ENCODE assay signal across 8 cellular contexts in the genomic region with DNA sequence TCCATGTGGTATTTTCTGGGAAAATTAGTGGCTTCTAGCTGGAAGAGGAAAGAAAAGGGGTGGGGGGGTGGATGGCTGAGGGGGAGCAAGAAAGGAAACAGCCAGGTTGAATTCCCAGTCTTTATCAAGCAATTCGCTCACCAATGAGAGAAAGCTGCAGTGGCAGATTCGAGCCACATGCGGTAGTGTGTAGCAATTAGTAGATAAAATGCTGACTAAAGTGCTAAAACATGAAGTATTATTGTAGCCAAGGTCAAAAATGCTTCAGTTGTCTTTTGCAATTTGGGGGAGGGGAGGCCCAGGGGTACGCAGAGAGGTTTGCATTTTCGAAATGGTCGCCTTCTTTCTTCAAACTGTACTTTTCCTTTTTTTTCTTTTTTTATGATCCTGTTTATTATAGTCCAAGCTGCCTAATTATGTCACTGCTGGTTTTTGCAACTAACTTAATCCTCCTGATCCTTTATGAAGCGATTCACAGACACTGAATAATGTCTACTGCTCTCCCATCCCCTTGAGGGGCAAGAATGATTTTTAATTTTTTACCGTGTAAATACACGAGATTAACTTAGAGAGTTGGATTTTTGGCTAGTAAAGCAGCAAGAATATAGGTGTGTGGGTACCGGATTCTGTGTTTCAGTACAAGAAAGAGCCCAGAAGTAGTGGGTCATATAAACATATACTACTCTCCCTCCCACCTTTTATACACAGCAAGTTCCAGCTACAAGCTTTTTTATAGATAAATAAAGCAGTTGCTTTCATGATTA. TPM values are rescaled to one million over a fixed set of nuclear protein-coding genes. Genes with fewer than 3 reads are reported as not detected.
DNase-seq lines count a peak whose midpoint lies in the region; ATAC-seq and TF ChIP-seq lines count a peak whose summit lies in the region.

No MANE protein-coding gene starts in this region.

- peak overlapping the region; percentile 88 for H3K4me3 ChIP-seq in Jurkat, Clone E6-1 (ENCODE audit: low read length)
- H3K4me3 ChIP-seq in heart right ventricle (peak overlapping the region in 9 of 10 donors; percentile 30 to 56 (median 46)), osteoblast (ENCODE audit: insufficient read depth, low read length) (peak overlapping the region; percentile 69)

- ATAC-seq in heart right ventricle (peak; percentile 45 to 64 (median 58)), HG03196 (IDR thresholded peaks at IDR 0.05; ENCODE audit: unreplicated experiment) (no peak)

- no peaks in the 10 kb centered on the region for H3K36me3 ChIP-seq in heart right ventricle
- H3K36me3 ChIP-seq in osteoblast (ENCODE audit: insufficient read depth, low read length), result no peaks in the 10 kb centered on the region

- peaks cover 45% of the 10 kb centered on the region for H3K4me1 Mint-ChIP-seq in activated naive CD8-positive, alpha-beta T cell (ENCODE audit: low read depth)

- no peaks in the 10 kb centered on the region for H3K9me3 ChIP-seq in heart right ventricle
- H3K9me3 ChIP-seq in osteoblast (ENCODE audit: low read depth, low read length), result no peaks in the 10 kb centered on the region

- peak overlapping the region; percentile 81 for H3K4me3 Mint-ChIP-seq in activated naive CD8-positive, alpha-beta T cell

- H3K27me3 ChIP-seq in heart right ventricle (no peaks in the 10 kb centered on the region), osteoblast (ENCODE audit: insufficient read depth, low read length) (no peaks in the 10 kb centered on the region)

- peaks cover 16% of the 10 kb centered on the region for H3K79me2 ChIP-seq in osteoblast (ENCODE audit: insufficient read depth, low read length)

- H4K20me1 ChIP-seq in osteoblast (ENCODE audit: insufficient read depth, low read length), result no peaks in the 10 kb centered on the region

- H3K27ac ChIP-seq in heart right ventricle (peak overlapping the region in 9 of 10 donors; percentile 25 to 84 (median 68)), osteoblast (ENCODE audit: low read depth, low read length) (peak overlapping the region; percentile 44)

- intact Hi-C loops in heart right ventricle (cut with DNase I), result loop anchor here (1.0 to 10.0 kb wide), 8 partner anchors 73 to 349 kb away; no protein-coding TSS in a partner anchor

- H3K4me1 ChIP-seq in heart right ventricle (peaks cover 3 to 34% (median 15%) of the 10 kb centered on the region in 9 donors), osteoblast (ENCODE audit: insufficient read depth, low read length) (peaks cover 34% of the 10 kb centered on the region)

- peak overlapping the region; percentile 71 for H3K27ac Mint-ChIP-seq in activated naive CD8-positive, alpha-beta T cell

- H2AFZ ChIP-seq in osteoblast (ENCODE audit: low read length), result peak overlapping the region; percentile 91

- TF ChIP-seq CTCF in heart right ventricle (IDR thresholded peaks at IDR 0.05) (peak in 6 of 9 donors; percentile 26 to 54 (median 46)), osteoblast (IDR thresholded peaks at IDR 0.05; ENCODE audit: extremely low read depth, low read depth, low read length) (peak; percentile 44)

- DNase-seq in COR-L47 (lab: John Stamatoyannopoulos, UW), result peak; percentile 14
- DNase-seq in Jurkat, Clone E6-1 (ENCODE audit: low read depth, low spot score), result peak; percentile 75
- DNase-seq in heart right ventricle, result peak in 1 of 2 donors; percentile 38
- peak; percentile 76 for DNase-seq in osteoblast (ENCODE audit: insufficient read length, low spot score, missing footprints)
- DNase-seq in NCI-H510A (lab: John Stamatoyannopoulos, UW), result no peak
- no peak for DNase-seq in central memory CD4-positive, alpha-beta T cell

- no peaks in the 10 kb centered on the region for H3K9me3 Mint-ChIP-seq in activated naive CD8-positive, alpha-beta T cell (ENCODE audit: low read depth)

- H3K36me3 Mint-ChIP-seq in activated naive CD8-positive, alpha-beta T cell, result no peaks in the 10 kb centered on the region

- 31 to 34% methylated on average over 10 of the region's 10 CpGs for WGBS in heart right ventricle, 2 donors

- H3K4me2 ChIP-seq in osteoblast (ENCODE audit: insufficient read depth, low read length), result peak overlapping the region; percentile 99

- H3K27me3 Mint-ChIP-seq in activated naive CD8-positive, alpha-beta T cell, result no peaks in the 10 kb centered on the region

RNA-seq across cellular contexts. Expression of a gene that starts 3.6 kb away (rescaled TPM):
- polyA plus RNA-seq in Jurkat, Clone E6-1 (2012; ENCODE audit: insufficient read depth, insufficient read length), result 14.5 TPM
- total RNA-seq in heart right ventricle, result 100 to 1,000 TPM in 1 of 10 donors, 10 to 100 TPM in 9; 12.9 to 108 (median 26.5) TPM
- 1 to 10 TPM; 5.3 to 5.8 TPM for polyA plus RNA-seq in heart right ventricle
- 88.4 and 94.1 TPM in 2 replicates for total RNA-seq in osteoblast

Comparison
In these comparisons a context has a peak if more than half of its experiments do, and no peak if none do; other contexts are left out.
1. DNase-seq: peak in COR-L47 (single experiment), Jurkat, Clone E6-1 (single experiment) and osteoblast (single experiment); none in NCI-H510A (single experiment) and central memory CD4-positive, alpha-beta T cell (single experiment).
2. Peak in every context shown above with its lines, with median percentiles within 50 percentile points of each other: H3K4me3 ChIP-seq.